10 cellular contexts compared by ENCODE assay signal in genomic region chr1:215081566-215082531, GRCh38. TPM values are rescaled to one million over a fixed set of nuclear protein-coding genes. Genes with fewer than 3 reads are reported as not detected.
DNase-seq lines count a peak whose midpoint lies in the region; ATAC-seq and TF ChIP-seq lines count a peak whose summit lies in the region.
"Had no signal": no experiment of that assay in that cellular context is flagged by ENCODE, and none has a peak within 500 bp of the region (broad histone marks: within the 10 kb centered on the region; RNA-seq: fewer than 3 reads in every experiment).

No MANE protein-coding gene starts in this region.

- CTCF ChIA-PET in Calu3 (lab: Charles Lee) = no interaction called here

- no TSS peak for BruUV-seq in Calu3 (replicated peaks; lab: Mats Ljungman, UMichigan)

- DNase-seq in Calu3 (no peak), foreskin fibroblast (peak in 1 of 2 donors; percentile 19), psoas muscle (peak; percentile 12 to 46), Karpas-422 (no peak), SKM-1 treated with dmso at 0.1 percent for 144 hours (lab: John Stamatoyannopoulos, UW; ENCODE audit: unreplicated experiment) (no peak), midbrain (lab: John Stamatoyannopoulos, UW) (no peak)
- DNase-seq: DMS79 had no signal

- H3K27ac ChIP-seq in psoas muscle (no peak overlapping the region), Karpas-422 (ENCODE audit: low read length) (no peak overlapping the region)

- no peaks in the 10 kb centered on the region for H3K4me1 ChIP-seq in psoas muscle
- no peaks in the 10 kb centered on the region for H3K4me1 ChIP-seq in Karpas-422 (ENCODE audit: low read length)

- WGBS in psoas muscle, 3 donors = 3 to 5% (median 4%) methylated on average over 46 of the region's 46 CpGs

- no peak overlapping the region for H3K4me2 ChIP-seq in Karpas-422 (ENCODE audit: low read depth, low read length, poor library complexity, severe bottlenecking)

- peaks cover 2% of the 10 kb centered on the region for H3K9me3 Mint-ChIP-seq in Calu3 (ENCODE audit: low read depth, unreplicated experiment)

- H3K27me3 Mint-ChIP-seq in Calu3 (ENCODE audit: unreplicated experiment) = peaks cover 32% of the 10 kb centered on the region

- ATAC-seq in psoas muscle = peak in 2 of 4 donors; percentile 22 to 33
- ATAC-seq in HG02610 (IDR thresholded peaks at IDR 0.05; ENCODE audit: unreplicated experiment) = no peak

- H3K4me3 ChIP-seq in WI38 (ENCODE audit: low read depth, low read length) (peak overlapping the region; percentile 72), foreskin fibroblast (ENCODE audit: low read depth in 1 of 2, low read length in 2 of 2) (peak overlapping the region; percentile 71 to 78), psoas muscle (peak overlapping the region; percentile 58), Karpas-422 (ENCODE audit: low read length) (no peak overlapping the region)

- H3K36me3 ChIP-seq in psoas muscle (ENCODE audit: insufficient read depth in 1 of 2, low read depth in 1 of 2) (no peaks in the 10 kb centered on the region), Karpas-422 (ENCODE audit: insufficient read depth, low read length) (no peaks in the 10 kb centered on the region)

- intact Hi-C loops in Calu3 (cut with micrococcal nuclease; ENCODE audit: unreplicated experiment) = loop anchor here (2.0 kb wide), 1 partner anchor 57 kb away; no protein-coding TSS in a partner anchor
- intact Hi-C loops in psoas muscle (cut with DNase I) = no loop called here

- H3K27me3 ChIP-seq in psoas muscle (ENCODE audit: insufficient read depth in 3 of 3, low read length in 2 of 3) (peaks cover 5 to 35% (median 6%) of the 10 kb centered on the region in 3 donors), Karpas-422 (ENCODE audit: low read length) (no peaks in the 10 kb centered on the region)

- H3K36me3 Mint-ChIP-seq in Calu3 (ENCODE audit: insufficient read depth, unreplicated experiment) = peaks cover 18% of the 10 kb centered on the region

- H3K9ac ChIP-seq in Karpas-422 (ENCODE audit: low read length) = no peak overlapping the region

- no peak overlapping the region for H2AFZ ChIP-seq in Karpas-422 (ENCODE audit: low read length)

- TF ChIP-seq CTCF in Calu3 (IDR thresholded peaks at IDR 0.05; ENCODE audit: unreplicated experiment) = no peak
- TF ChIP-seq CTCF in WI38 (IDR thresholded peaks at IDR 0.05; ENCODE audit: low read depth, low read length) = no peak
- TF ChIP-seq CTCF in foreskin fibroblast (IDR thresholded peaks at IDR 0.05; ENCODE audit: low read depth, low read length) = no peak
- no peak for TF ChIP-seq CTCF in psoas muscle (IDR thresholded peaks at IDR 0.05)

- H3K4me1 Mint-ChIP-seq in Calu3 (ENCODE audit: low read depth, unreplicated experiment) = peaks cover 5% of the 10 kb centered on the region

- no peaks in the 10 kb centered on the region for H3K9me2 ChIP-seq in Karpas-422 (replicated peaks; ENCODE audit: insufficient read depth, low read length)

- peak overlapping the region; percentile 82 for H3K4me3 Mint-ChIP-seq in Calu3 (ENCODE audit: low read depth, unreplicated experiment)

- no peaks in the 10 kb centered on the region for H4K20me1 ChIP-seq in Karpas-422 (ENCODE audit: insufficient read depth, low read depth, low read length)

- H3K9me3 ChIP-seq in psoas muscle (no peaks in the 10 kb centered on the region), Karpas-422 (ENCODE audit: low read length) (no peaks in the 10 kb centered on the region)

- H3K79me2 ChIP-seq in Karpas-422 (ENCODE audit: low read length) = no peaks in the 10 kb centered on the region

- peak overlapping the region; percentile 70 for H3K27ac Mint-ChIP-seq in Calu3 (ENCODE audit: unreplicated experiment)

RNA-seq across cellular contexts. Expression of gene KCNK2, which starts 0.7 kb away (rescaled TPM):
- total RNA-seq in Calu3 (2022) (0.47 and 1.1 TPM in 2 replicates), psoas muscle (1 to 10 TPM in 2 of 4 donors, under 1 TPM in 2; 0.37 to 1.7 (median 1.1) TPM)
- 1 to 10 TPM in 1 of 3 donors, under 1 TPM in 2; 0.03 to 2.1 (median 0.24) TPM for polyA plus RNA-seq in psoas muscle
- total RNA-seq in Karpas-422 (2014; rRNA removed; shearing (Covaris generic); ENCODE audit: low replicate concordance) = not detected in 2 replicates
- total RNA-seq: lung microvascular endothelial cell had no signal

Comparison
In these comparisons a context has a peak if more than half of its experiments do, and no peak if none do; other contexts are left out.
1. DNase-seq: peak in psoas muscle (2 of 2); none in Calu3 (single experiment), Karpas-422 (single experiment), SKM-1 treated with dmso at 0.1 percent for 144 hours (single experiment) and midbrain (single experiment).